ENCODE assay signal across 18 cellular contexts in the genomic region with DNA sequence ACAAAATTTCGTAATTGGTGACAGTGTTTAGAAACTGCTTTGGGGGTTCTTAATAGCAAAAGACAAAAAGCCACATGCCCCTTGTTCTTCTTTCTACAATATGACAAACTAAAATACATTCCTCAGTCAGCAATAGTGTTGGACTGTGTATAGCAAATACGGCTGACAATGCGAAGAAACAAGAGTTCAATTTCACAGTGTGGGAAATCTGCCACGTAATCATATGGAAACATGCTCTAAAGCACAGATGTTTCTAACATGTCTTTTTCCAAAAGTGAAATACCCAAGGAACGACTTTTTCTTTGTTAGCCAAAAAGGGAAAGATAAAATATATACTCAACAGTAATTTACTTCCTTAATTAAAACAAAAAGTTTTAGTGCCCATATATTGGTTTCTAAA. TPM values are rescaled to one million over a fixed set of nuclear protein-coding genes. Genes with fewer than 3 reads are reported as not detected.
DNase-seq lines count a peak whose midpoint lies in the region; ATAC-seq and TF ChIP-seq lines count a peak whose summit lies in the region.
"Had no signal": no experiment of that assay in that cellular context is flagged by ENCODE, and none has a peak within 500 bp of the region (broad histone marks: within the 10 kb centered on the region; RNA-seq: fewer than 3 reads in every experiment).

No MANE protein-coding gene starts in this region.

- H4K8ac ChIP-seq in IMR-90 (ENCODE audit: low read depth in 2 of 2, low read length in 2 of 2) (0 out of 4 replicates have a peak overlapping the region, but pooled peaks of 1 of the 2 experiments have one; percentile 23), mesenchymal stem cell (ENCODE audit: low read length) (no peak overlapping the region)

- no peak overlapping the region for H3K4me3 Mint-ChIP-seq in HFFc6
- H3K4me3 Mint-ChIP-seq: IgD-negative memory B cell had no signal

- H2BK120ac ChIP-seq in IMR-90 (ENCODE audit: low read depth, low read length) (no peak overlapping the region), mesenchymal stem cell (ENCODE audit: low read depth, low read length) (no peak overlapping the region)

- H2BK15ac ChIP-seq in IMR-90 (ENCODE audit: low read depth, low read length) = no peak overlapping the region
- no peak overlapping the region for H2BK15ac ChIP-seq in mesenchymal stem cell (ENCODE audit: low read depth, poor library complexity, severe bottlenecking)

- H2AK5ac ChIP-seq in IMR-90 (ENCODE audit: low read depth, low read length) (no peak overlapping the region), mesenchymal stem cell (ENCODE audit: low read length, severe bottlenecking) (no peak overlapping the region)

- no peak for ATAC-seq in IMR-90 (ENCODE audit: low read depth)
- ATAC-seq: Panc1, Right ventricle myocardium inferior, SK-N-SH treated with all-trans-retinoic acid at 6 μM for 48 hours had no signal

- H3K14ac ChIP-seq in IMR-90 (replicated peaks; ENCODE audit: low read depth, low read length) = no peak overlapping the region
- H3K14ac ChIP-seq in mesenchymal stem cell (ENCODE audit: low read length in 2 of 2) = no peak overlapping the region

- H3K9me3 Mint-ChIP-seq in HFFc6 = peaks cover 7% of the 10 kb centered on the region
- H3K9me3 Mint-ChIP-seq: IgD-negative memory B cell had no signal

- no peaks in the 10 kb centered on the region for H3K79me1 ChIP-seq in IMR-90 (ENCODE audit: low read depth in 1 of 2, low read length in 2 of 2)
- no peaks in the 10 kb centered on the region for H3K79me1 ChIP-seq in mesenchymal stem cell (replicated peaks; ENCODE audit: low read length, poor library complexity, severe bottlenecking)

- TF ChIP-seq RAD21 in IMR-90 (IDR thresholded peaks at IDR 0.05; ENCODE audit: low read length) (no peak), SK-N-SH (IDR thresholded peaks at IDR 0.05; ENCODE audit: low read length) (no peak)

- H3K36me3 ChIP-seq in IMR-90 (ENCODE audit: control insufficient read depth, insufficient read depth, low read length) (no peaks in the 10 kb centered on the region), mesenchymal stem cell (ENCODE audit: control insufficient read depth in 1 of 2, insufficient read depth in 2 of 2, low read depth in 1 of 2, low read length in 2 of 2) (no peaks in the 10 kb centered on the region), SK-N-SH (replicated peaks in 1 of 2; ENCODE audit: control insufficient read depth in 1 of 2, insufficient read depth in 2 of 2, low read length in 1 of 2) (no peaks in the 10 kb centered on the region)

- no peaks in the 10 kb centered on the region for H3K9me1 ChIP-seq in IMR-90 (ENCODE audit: insufficient read depth, low read length)

- H2BK12ac ChIP-seq in mesenchymal stem cell (ENCODE audit: low read length in 2 of 2) = no peak overlapping the region

- H3K9me3 ChIP-seq in IMR-90 (ENCODE audit: control insufficient read depth, insufficient read depth, low read length) (peaks cover 1% of the 10 kb centered on the region; the same call in 1 of the 2 replicates), mesenchymal stem cell (ENCODE audit: control insufficient read depth, low read length) (peaks cover 8% of the 10 kb centered on the region), SK-N-SH (peaks cover 7% of the 10 kb centered on the region; the same call in 1 of the 2 replicates)

- H2AK9ac ChIP-seq in IMR-90 (replicated peaks; ENCODE audit: low read depth, low read length, poor library complexity) = no peak overlapping the region

- H3K18ac ChIP-seq in IMR-90 (ENCODE audit: low read depth, low read length) (no peak overlapping the region), mesenchymal stem cell (ENCODE audit: low read depth in 1 of 2, low read length in 2 of 2) (no peak overlapping the region)

- peak; percentile 18 for DNase-seq in IMR-90
- DNase-seq in SIG-M5 treated with dmso at 0.1 percent for 504 hours (lab: John Stamatoyannopoulos, UW; ENCODE audit: unreplicated experiment) = peak; percentile 42
- peak; percentile 42 for DNase-seq in fibroblast of peridontal ligament (ENCODE audit: extremely low read depth)
- DNase-seq in mesenchymal stem cell = no peak
- no peak for DNase-seq in SK-N-SH
- DNase-seq in GM13976 (ENCODE audit: low spot score) = no peak
- DNase-seq in NCI-H146 treated with DMSO at 0.1 percent for 48 hours (lab: John Stamatoyannopoulos, UW; ENCODE audit: unreplicated experiment) = no peak
- no peak for DNase-seq in HFFc6
- DNase-seq: COR-L47, H7, NCI-H1436, NCI-H2081 treated with DMSO at 0.1 percent for 48 hours, NCI-H524 had no signal

- H3K4me2 ChIP-seq in IMR-90 (ENCODE audit: low read depth, low read length) (peak overlapping the region; percentile 77; the same call in 1 of the 2 replicates), mesenchymal stem cell (ENCODE audit: low read length, poor library complexity, severe bottlenecking) (no peak overlapping the region), SK-N-SH (no peak overlapping the region)

- in situ Hi-C loops in IMR-90 (cut with MboI; ENCODE audit: low sequenced_read_pairs) = no loop called here
- in situ Hi-C loops in GM13976 (cut with MboI; ENCODE audit: low sequenced_read_pairs, unreplicated experiment) = no loop called here

- no TSS peak for BruUV-seq in IMR-90 (replicated peaks; lab: Mats Ljungman, UMichigan)

- CTCF ChIA-PET in IMR-90 (lab: Yijun Ruan, JAX) (no interaction called here), SK-N-SH (lab: Yijun Ruan, JAX) (interaction anchor here (1.5 kb wide), 1 partner anchor 9 kb away, joined by 4 read pairs; no protein-coding TSS in a partner anchor)

- no peak overlapping the region for H2AFZ ChIP-seq in IMR-90 (replicated peaks; ENCODE audit: low read length, poor library complexity)
- no peak overlapping the region for H2AFZ ChIP-seq in mesenchymal stem cell (ENCODE audit: low read depth, low read length)
- no peak overlapping the region for H2AFZ ChIP-seq in SK-N-SH (ENCODE audit: low read depth)

- no peaks in the 10 kb centered on the region for H3K9me2 ChIP-seq in SK-N-SH

- H3K56ac ChIP-seq in IMR-90 (ENCODE audit: extremely low read depth, insufficient read depth, low read length) = no peak overlapping the region

- TF ChIP-seq POLR2A in IMR-90 (IDR thresholded peaks at IDR 0.05; ENCODE audit: low read depth, low read length) = no peak

- H3F3A ChIP-seq in SK-N-SH (replicated peaks; ENCODE audit: insufficient read depth) = no peaks in the 10 kb centered on the region

- TF ChIP-seq CTCF in IMR-90 (conservative IDR thresholded peaks at IDR 0.05; ENCODE audit: low read depth, low read length) (no peak), SK-N-SH (IDR thresholded peaks at IDR 0.05) (no peak), GM13976 (IDR thresholded peaks at IDR 0.05; ENCODE audit: borderline replicate concordance, control extremely low read depth, extremely low read depth, insufficient read depth, missing control alignments) (no peak), HFFc6 (IDR thresholded peaks at IDR 0.05) (no peak)

- H3K4me1 ChIP-seq in IMR-90 (ENCODE audit: control insufficient read depth, insufficient read depth, low read length) (no peaks in the 10 kb centered on the region), mesenchymal stem cell (ENCODE audit: control insufficient read depth, insufficient read depth, low read depth, low read length) (no peaks in the 10 kb centered on the region), SK-N-SH (ENCODE audit: control insufficient read depth in 1 of 2, insufficient read depth in 2 of 2, low read depth in 1 of 2, low read length in 1 of 2) (no peaks in the 10 kb centered on the region)

- dilution Hi-C loops in IMR-90 (cut with HindIII; ENCODE audit: low sequenced_read_pairs, unreplicated experiment) = no loop called here

- H3K36me3 Mint-ChIP-seq in HFFc6 (ENCODE audit: low read depth) = peaks cover 5% of the 10 kb centered on the region; the same call in 1 of the 2 replicates
- H3K36me3 Mint-ChIP-seq: IgD-negative memory B cell had no signal

- intact Hi-C loops in IMR-90 (cut with micrococcal nuclease) = no loop called here

- H3K27ac Mint-ChIP-seq in HFFc6 = no peak overlapping the region

- no peak overlapping the region for H3K23ac ChIP-seq in IMR-90 (ENCODE audit: low read depth, low read length)
- H3K23ac ChIP-seq in mesenchymal stem cell (ENCODE audit: low read length in 2 of 2) = no peak overlapping the region

- TF ChIP-seq EP300 in SK-N-SH (IDR thresholded peaks at IDR 0.05; ENCODE audit: borderline replicate concordance in 1 of 2, low read depth in 1 of 2, low read length in 1 of 2) = no peak

- H3K27me3 ChIP-seq in IMR-90 (ENCODE audit: control insufficient read depth, insufficient read depth, low read length) (peaks cover 8% of the 10 kb centered on the region), mesenchymal stem cell (ENCODE audit: control insufficient read depth in 1 of 2, insufficient read depth in 1 of 2, low read length in 2 of 2) (peaks cover 3 to 17% of the 10 kb centered on the region in 2 experiments), SK-N-SH (ENCODE audit: insufficient read depth) (peaks cover 11% of the 10 kb centered on the region; the same call in 1 of the 2 replicates)

- H3K4me1 Mint-ChIP-seq in HFFc6 (ENCODE audit: low read depth) = no peaks in the 10 kb centered on the region

- H3K27ac ChIP-seq in IMR-90 (ENCODE audit: insufficient read depth, low read length) (no peak overlapping the region), mesenchymal stem cell (ENCODE audit: low read length, poor library complexity, severe bottlenecking) (no peak overlapping the region), SK-N-SH (ENCODE audit: low read depth in 2 of 2, low read length in 1 of 2) (no peak overlapping the region)
- H3K27ac ChIP-seq: C4-2B had no signal

- H3K9ac ChIP-seq in IMR-90 (ENCODE audit: low read depth, low read length) (no peak overlapping the region), mesenchymal stem cell (ENCODE audit: low read length) (peak overlapping the region; percentile 33), SK-N-SH (no peak overlapping the region)

- H4K91ac ChIP-seq in IMR-90 (ENCODE audit: insufficient read depth, low read depth, low read length) = no peak overlapping the region
- no peak overlapping the region for H4K91ac ChIP-seq in mesenchymal stem cell (ENCODE audit: low read length)

- peaks cover 19% of the 10 kb centered on the region for H3K27me3 Mint-ChIP-seq in HFFc6 (ENCODE audit: insufficient read depth)
- H3K27me3 Mint-ChIP-seq: IgD-negative memory B cell had no signal

- no peaks in the 10 kb centered on the region for H3K79me2 ChIP-seq in SK-N-SH (ENCODE audit: insufficient read depth)

- no peak overlapping the region for H2BK5ac ChIP-seq in IMR-90 (ENCODE audit: low read depth, low read length, poor library complexity, severe bottlenecking)
- H2BK5ac ChIP-seq in mesenchymal stem cell (ENCODE audit: low read depth, low read length, poor library complexity, severe bottlenecking) = no peak overlapping the region

- H4K5ac ChIP-seq in IMR-90 (ENCODE audit: low read depth, low read length) = no peak overlapping the region

- POLR2A ChIA-PET in IMR-90 (lab: Charles Lee; ENCODE audit: unreplicated experiment) (no interaction called here), SK-N-SH (lab: Yijun Ruan, JAX) (no interaction called here)

- H4K20me1 ChIP-seq in IMR-90 (ENCODE audit: insufficient read depth, low read length) = no peaks in the 10 kb centered on the region
- H4K20me1 ChIP-seq in SK-N-SH (ENCODE audit: insufficient read depth) = no peaks in the 10 kb centered on the region

- no peak overlapping the region for H3K4ac ChIP-seq in IMR-90 (ENCODE audit: low read depth, low read length)
- H3K4ac ChIP-seq in mesenchymal stem cell (ENCODE audit: low read depth in 1 of 2, low read length in 2 of 2) = no peak overlapping the region

- WGBS in IMR-90 (ENCODE audit: extremely low coverage in 2 of 2, insufficient read length in 1 of 2), 2 experiments = no CpG with 5 or more reads among the region's 5 CpGs
- 75% methylated on average over 3 of the region's 5 CpGs for WGBS in mesenchymal stem cell
- 55% methylated on average over 5 of the region's 5 CpGs for WGBS in SK-N-SH (ENCODE audit: low lambda C conversion rate)

- no peak overlapping the region for H2BK20ac ChIP-seq in IMR-90 (ENCODE audit: low read depth, low read length)

- H3K4me3 ChIP-seq in IMR-90 (ENCODE audit: insufficient read depth, low read depth, low read length) (no peak overlapping the region), mesenchymal stem cell (ENCODE audit: insufficient read depth in 1 of 2, low read depth in 1 of 2, low read length in 2 of 2) (no peak overlapping the region), SK-N-SH (ENCODE audit: low read depth in 2 of 2, low read length in 1 of 2) (no peak overlapping the region)

RNA-seq across cellular contexts. Expression of a gene that starts 7.5 kb away (rescaled TPM):
- total RNA-seq in IMR-90 (2012; rRNA removed) = 9.9 and 12.8 TPM in 2 replicates
- polyA plus RNA-seq in IMR-90 (2012; rRNA removed) (5.9 and 7.8 TPM in 2 replicates), SK-N-SH (2012; rRNA removed) (7.9 and 12.2 TPM in 2 replicates)
- polyA plus RNA-seq in IMR-90 (2012; cell fraction: cytosol; rRNA removed) = 5.6 and 7.5 TPM in 2 replicates
- polyA plus RNA-seq in IMR-90 (2012; cell fraction: nucleus; rRNA removed; ENCODE audit: low replicate concordance) = 1.5 and 2.8 TPM in 2 replicates
- 40.6 TPM for polyA plus RNA-seq in mesenchymal stem cell (2013, experiment 1 of 2)
- polyA plus RNA-seq in mesenchymal stem cell (2013, experiment 2 of 2) = 40.4 TPM
- 14.6 and 17.7 TPM in 2 replicates for polyA plus RNA-seq in SK-N-SH (2012; cell fraction: cytosol; rRNA removed)
- polyA plus RNA-seq in SK-N-SH (2012; cell fraction: nucleus; rRNA removed) = 2.5 and 5.2 TPM in 2 replicates
- total RNA-seq in HFFc6 (2021; fragmentation: NEBNext Ultra II Directional; extraction: Animal tissue kit (Norgen Biotek cat#: 25700)) = 10 to 100 TPM; 42.0 to 49.7 (median 43.6) TPM

RNA-seq across cellular contexts. Expression of a gene that starts 51.1 kb away (rescaled TPM):
- total RNA-seq in IMR-90 (2012; rRNA removed) = 40.8 and 45.2 TPM in 2 replicates
- polyA plus RNA-seq in IMR-90 (2012; rRNA removed) (19.0 and 20.1 TPM in 2 replicates), SK-N-SH (2012; rRNA removed) (19.8 and 20.1 TPM in 2 replicates)
- 14.0 and 20.3 TPM in 2 replicates for polyA plus RNA-seq in IMR-90 (2012; cell fraction: cytosol; rRNA removed)
- 4.2 and 13.3 TPM in 2 replicates for polyA plus RNA-seq in IMR-90 (2012; cell fraction: nucleus; rRNA removed; ENCODE audit: low replicate concordance)
- polyA plus RNA-seq in mesenchymal stem cell (2013, experiment 1 of 2) = 30.1 TPM
- polyA plus RNA-seq in mesenchymal stem cell (2013, experiment 2 of 2) = 31.4 TPM
- polyA plus RNA-seq in SK-N-SH (2012; cell fraction: cytosol; rRNA removed) = 21.6 and 22.8 TPM in 2 replicates
- polyA plus RNA-seq in SK-N-SH (2012; cell fraction: nucleus; rRNA removed) = 7.4 and 11.5 TPM in 2 replicates
- total RNA-seq in HFFc6 (2021; fragmentation: NEBNext Ultra II Directional; extraction: Animal tissue kit (Norgen Biotek cat#: 25700)) = 10 to 100 TPM; 25.5 to 35.3 (median 29.5) TPM

Comparison
In these comparisons a context has a peak if more than half of its experiments do, and no peak if none do; other contexts are left out.
1. DNase-seq: peak in IMR-90 (single experiment), SIG-M5 treated with dmso at 0.1 percent for 504 hours (single experiment) and fibroblast of peridontal ligament (single experiment); none in mesenchymal stem cell (single experiment), SK-N-SH (single experiment), GM13976 (single experiment), NCI-H146 treated with DMSO at 0.1 percent for 48 hours (single experiment) and HFFc6 (single experiment).